ENCODE assay signal across 1 cellular context in the genomic region with DNA sequence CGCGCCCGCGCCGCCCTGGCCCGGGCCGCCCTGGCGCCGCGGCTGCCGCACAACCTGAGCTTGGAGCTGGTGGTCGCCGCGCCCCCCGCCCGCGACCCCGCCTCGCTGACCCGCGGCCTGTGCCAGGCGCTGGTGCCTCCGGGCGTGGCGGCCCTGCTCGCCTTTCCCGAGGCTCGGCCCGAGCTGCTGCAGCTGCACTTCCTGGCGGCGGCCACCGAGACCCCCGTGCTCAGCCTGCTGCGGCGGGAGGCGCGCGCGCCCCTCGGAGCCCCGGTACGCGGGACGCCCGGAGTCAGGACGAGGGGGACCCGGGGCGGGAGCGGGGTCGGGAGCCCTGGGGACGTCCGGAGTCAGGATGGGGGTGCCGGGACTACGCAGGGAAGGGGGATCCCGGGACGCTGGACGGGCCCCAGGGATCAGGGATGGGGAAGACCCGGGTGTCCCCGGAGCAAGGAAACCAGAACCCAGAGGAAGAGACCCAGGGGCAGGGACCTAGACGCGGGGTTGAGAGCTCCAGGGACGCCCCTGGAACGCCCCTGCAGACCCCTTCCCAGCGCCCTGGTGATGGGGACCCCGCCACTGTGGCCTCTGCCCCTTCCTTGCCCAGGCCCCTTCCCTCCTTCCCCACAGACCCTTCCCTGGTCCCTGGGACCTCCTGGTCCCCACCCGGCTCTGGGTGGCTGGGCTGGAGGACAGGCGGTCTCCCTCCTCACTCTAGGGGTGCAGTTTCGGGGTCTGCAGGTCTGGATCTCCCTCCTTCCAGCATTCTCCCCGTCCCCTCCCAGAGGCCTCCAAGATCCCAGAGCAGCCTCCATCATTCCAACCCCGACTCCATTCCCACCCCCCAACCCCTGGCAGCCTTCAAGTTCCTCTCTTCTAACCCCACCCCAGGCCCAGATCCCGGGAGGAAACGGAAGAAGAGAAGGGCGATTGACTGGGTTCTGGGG.
TF ChIP-seq lines count a peak whose summit lies in the region.

No MANE protein-coding gene starts in this region.

TF ChIP-seq in GM23338, 12 proteins besides CTCF, POLR2A, EP300 and RAD21:
- TF ChIP-seq, protein P1, sequence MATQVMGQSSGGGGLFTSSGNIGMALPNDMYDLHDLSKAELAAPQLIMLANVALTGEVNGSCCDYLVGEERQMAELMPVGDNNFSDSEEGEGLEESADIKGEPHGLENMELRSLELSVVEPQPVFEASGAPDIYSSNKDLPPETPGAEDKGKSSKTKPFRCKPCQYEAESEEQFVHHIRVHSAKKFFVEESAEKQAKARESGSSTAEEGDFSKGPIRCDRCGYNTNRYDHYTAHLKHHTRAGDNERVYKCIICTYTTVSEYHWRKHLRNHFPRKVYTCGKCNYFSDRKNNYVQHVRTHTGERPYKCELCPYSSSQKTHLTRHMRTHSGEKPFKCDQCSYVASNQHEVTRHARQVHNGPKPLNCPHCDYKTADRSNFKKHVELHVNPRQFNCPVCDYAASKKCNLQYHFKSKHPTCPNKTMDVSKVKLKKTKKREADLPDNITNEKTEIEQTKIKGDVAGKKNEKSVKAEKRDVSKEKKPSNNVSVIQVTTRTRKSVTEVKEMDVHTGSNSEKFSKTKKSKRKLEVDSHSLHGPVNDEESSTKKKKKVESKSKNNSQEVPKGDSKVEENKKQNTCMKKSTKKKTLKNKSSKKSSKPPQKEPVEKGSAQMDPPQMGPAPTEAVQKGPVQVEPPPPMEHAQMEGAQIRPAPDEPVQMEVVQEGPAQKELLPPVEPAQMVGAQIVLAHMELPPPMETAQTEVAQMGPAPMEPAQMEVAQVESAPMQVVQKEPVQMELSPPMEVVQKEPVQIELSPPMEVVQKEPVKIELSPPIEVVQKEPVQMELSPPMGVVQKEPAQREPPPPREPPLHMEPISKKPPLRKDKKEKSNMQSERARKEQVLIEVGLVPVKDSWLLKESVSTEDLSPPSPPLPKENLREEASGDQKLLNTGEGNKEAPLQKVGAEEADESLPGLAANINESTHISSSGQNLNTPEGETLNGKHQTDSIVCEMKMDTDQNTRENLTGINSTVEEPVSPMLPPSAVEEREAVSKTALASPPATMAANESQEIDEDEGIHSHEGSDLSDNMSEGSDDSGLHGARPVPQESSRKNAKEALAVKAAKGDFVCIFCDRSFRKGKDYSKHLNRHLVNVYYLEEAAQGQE (IDR thresholded peaks at IDR 0.05; ENCODE audit: unreplicated experiment): no peak
- TF ChIP-seq EZH2 (IDR thresholded peaks at IDR 0.05; ENCODE audit: low read depth, unreplicated experiment) (no peak), ZNF114 (CRISPR knock-in tag; IDR thresholded peaks at IDR 0.05) (no peak), CREB1 (CRISPR knock-in tag; IDR thresholded peaks at IDR 0.05; ENCODE audit: low read depth) (no peak), NANOG (IDR thresholded peaks at IDR 0.05; ENCODE audit: borderline replicate concordance) (no peak), EZH2phosphoT487 (IDR thresholded peaks at IDR 0.05; ENCODE audit: unreplicated experiment) (no peak), JUNB (IDR thresholded peaks at IDR 0.05; ENCODE audit: unreplicated experiment) (no peak), STAT1 (IDR thresholded peaks at IDR 0.05; ENCODE audit: unreplicated experiment) (no peak), ZNF331 (CRISPR knock-in tag; IDR thresholded peaks at IDR 0.05; ENCODE audit: low read depth) (no peak), POLR2AphosphoS5 (IDR thresholded peaks at IDR 0.05; ENCODE audit: low read depth) (no peak)
- TF ChIP-seq, protein P2, sequence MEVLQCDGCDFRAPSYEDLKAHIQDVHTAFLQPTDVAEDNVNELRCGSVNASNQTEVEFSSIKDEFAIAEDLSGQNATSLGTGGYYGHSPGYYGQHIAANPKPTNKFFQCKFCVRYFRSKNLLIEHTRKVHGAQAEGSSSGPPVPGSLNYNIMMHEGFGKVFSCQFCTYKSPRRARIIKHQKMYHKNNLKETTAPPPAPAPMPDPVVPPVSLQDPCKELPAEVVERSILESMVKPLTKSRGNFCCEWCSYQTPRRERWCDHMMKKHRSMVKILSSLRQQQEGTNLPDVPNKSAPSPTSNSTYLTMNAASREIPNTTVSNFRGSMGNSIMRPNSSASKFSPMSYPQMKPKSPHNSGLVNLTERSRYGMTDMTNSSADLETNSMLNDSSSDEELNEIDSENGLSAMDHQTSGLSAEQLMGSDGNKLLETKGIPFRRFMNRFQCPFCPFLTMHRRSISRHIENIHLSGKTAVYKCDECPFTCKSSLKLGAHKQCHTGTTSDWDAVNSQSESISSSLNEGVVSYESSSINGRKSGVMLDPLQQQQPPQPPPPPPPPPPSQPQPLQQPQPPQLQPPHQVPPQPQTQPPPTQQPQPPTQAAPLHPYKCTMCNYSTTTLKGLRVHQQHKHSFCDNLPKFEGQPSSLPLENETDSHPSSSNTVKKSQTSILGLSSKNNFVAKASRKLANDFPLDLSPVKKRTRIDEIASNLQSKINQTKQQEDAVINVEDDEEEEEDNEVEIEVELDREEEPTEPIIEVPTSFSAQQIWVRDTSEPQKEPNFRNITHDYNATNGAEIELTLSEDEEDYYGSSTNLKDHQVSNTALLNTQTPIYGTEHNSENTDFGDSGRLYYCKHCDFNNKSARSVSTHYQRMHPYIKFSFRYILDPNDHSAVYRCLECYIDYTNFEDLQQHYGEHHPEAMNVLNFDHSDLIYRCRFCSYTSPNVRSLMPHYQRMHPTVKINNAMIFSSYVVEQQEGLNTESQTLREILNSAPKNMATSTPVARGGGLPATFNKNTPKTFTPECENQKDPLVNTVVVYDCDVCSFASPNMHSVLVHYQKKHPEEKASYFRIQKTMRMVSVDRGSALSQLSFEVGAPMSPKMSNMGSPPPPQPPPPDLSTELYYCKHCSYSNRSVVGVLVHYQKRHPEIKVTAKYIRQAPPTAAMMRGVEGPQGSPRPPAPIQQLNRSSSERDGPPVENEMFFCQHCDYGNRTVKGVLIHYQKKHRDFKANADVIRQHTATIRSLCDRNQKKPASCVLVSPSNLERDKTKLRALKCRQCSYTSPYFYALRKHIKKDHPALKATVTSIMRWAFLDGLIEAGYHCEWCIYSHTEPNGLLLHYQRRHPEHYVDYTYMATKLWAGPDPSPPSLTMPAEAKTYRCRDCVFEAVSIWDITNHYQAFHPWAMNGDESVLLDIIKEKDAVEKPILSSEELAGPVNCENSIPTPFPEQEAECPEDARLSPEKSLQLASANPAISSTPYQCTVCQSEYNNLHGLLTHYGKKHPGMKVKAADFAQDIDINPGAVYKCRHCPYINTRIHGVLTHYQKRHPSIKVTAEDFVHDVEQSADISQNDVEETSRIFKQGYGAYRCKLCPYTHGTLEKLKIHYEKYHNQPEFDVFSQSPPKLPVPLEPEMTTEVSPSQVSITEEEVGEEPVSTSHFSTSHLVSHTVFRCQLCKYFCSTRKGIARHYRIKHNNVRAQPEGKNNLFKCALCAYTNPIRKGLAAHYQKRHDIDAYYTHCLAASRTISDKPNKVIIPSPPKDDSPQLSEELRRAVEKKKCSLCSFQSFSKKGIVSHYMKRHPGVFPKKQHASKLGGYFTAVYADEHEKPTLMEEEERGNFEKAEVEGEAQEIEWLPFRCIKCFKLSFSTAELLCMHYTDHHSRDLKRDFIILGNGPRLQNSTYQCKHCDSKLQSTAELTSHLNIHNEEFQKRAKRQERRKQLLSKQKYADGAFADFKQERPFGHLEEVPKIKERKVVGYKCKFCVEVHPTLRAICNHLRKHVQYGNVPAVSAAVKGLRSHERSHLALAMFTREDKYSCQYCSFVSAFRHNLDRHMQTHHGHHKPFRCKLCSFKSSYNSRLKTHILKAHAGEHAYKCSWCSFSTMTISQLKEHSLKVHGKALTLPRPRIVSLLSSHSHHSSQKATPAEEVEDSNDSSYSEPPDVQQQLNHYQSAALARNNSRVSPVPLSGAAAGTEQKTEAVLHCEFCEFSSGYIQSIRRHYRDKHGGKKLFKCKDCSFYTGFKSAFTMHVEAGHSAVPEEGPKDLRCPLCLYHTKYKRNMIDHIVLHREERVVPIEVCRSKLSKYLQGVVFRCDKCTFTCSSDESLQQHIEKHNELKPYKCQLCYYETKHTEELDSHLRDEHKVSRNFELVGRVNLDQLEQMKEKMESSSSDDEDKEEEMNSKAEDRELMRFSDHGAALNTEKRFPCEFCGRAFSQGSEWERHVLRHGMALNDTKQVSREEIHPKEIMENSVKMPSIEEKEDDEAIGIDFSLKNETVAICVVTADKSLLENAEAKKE (CRISPR knock-in tag; IDR thresholded peaks at IDR 0.05): no peak
- TF ChIP-seq, protein P3, sequence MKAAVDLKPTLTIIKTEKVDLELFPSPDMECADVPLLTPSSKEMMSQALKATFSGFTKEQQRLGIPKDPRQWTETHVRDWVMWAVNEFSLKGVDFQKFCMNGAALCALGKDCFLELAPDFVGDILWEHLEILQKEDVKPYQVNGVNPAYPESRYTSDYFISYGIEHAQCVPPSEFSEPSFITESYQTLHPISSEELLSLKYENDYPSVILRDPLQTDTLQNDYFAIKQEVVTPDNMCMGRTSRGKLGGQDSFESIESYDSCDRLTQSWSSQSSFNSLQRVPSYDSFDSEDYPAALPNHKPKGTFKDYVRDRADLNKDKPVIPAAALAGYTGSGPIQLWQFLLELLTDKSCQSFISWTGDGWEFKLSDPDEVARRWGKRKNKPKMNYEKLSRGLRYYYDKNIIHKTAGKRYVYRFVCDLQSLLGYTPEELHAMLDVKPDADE (IDR thresholded peaks at IDR 0.05): no peak
